2 cellular contexts compared by ENCODE assay signal in the genomic region with DNA sequence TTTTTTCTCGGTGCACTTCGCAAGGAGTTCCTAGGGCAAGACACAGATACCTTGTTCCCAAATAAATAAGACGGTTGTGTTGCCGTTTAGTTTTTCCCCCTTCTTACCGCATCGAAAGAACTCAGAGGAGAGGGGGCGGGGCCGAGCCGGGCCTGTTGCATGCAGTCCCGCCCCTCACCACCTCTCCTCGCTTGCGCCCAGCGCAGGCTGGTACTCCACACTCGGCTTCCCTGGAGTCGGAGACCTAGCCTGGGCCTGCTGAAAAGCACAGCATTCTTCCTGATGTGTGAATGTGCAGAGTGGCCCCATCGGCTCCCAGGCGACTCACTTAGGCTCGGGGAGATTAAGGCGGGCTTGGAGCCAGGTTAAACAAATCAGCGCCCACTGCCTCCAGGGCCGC.
TF ChIP-seq lines count a peak whose summit lies in the region.

No MANE protein-coding gene starts in this region.

TF ChIP-seq in HEK293T, 16 proteins besides CTCF, POLR2A, EP300 and RAD21:
- TF ChIP-seq ARNT (IDR thresholded peaks at IDR 0.05) (no peak), HDGF (IDR thresholded peaks at IDR 0.05; ENCODE audit: borderline replicate concordance) (no peak), ZNF384 (IDR thresholded peaks at IDR 0.05) (no peak), CTBP1 (IDR thresholded peaks at IDR 0.05; ENCODE audit: borderline replicate concordance) (no peak), PKNOX1 (IDR thresholded peaks at IDR 0.05) (no peak), TARDBP (IDR thresholded peaks at IDR 0.05) (no peak), FOXM1 (IDR thresholded peaks at IDR 0.05; ENCODE audit: borderline replicate concordance) (no peak), SUZ12 (IDR thresholded peaks at IDR 0.05) (no peak), NFRKB (IDR thresholded peaks at IDR 0.05) (no peak), LEF1 (IDR thresholded peaks at IDR 0.05; ENCODE audit: borderline replicate concordance) (no peak), FOXA1 (IDR thresholded peaks at IDR 0.05) (no peak)

TF ChIP-seq in K562, 482 proteins besides CTCF, POLR2A, EP300 and RAD21:
- TF ChIP-seq SMARCC2 (IDR thresholded peaks at IDR 0.05; ENCODE audit: low read depth) (no peak), ELF4 (CRISPR knock-in tag; IDR thresholded peaks at IDR 0.05) (no peak), NCOA6 (IDR thresholded peaks at IDR 0.05) (no peak), ZNF75A (CRISPR knock-in tag; IDR thresholded peaks at IDR 0.05) (no peak), HMGXB4 (CRISPR knock-in tag; IDR thresholded peaks at IDR 0.05) (no peak), KLF1 (tag; IDR thresholded peaks at IDR 0.05) (no peak), HOXB6 (CRISPR knock-in tag; IDR thresholded peaks at IDR 0.05; ENCODE audit: borderline replicate concordance) (no peak), ARID3A (IDR thresholded peaks at IDR 0.05; ENCODE audit: borderline replicate concordance, low read depth, low read length) (no peak), RBM22 (IDR thresholded peaks at IDR 0.05; ENCODE audit: low read depth, low read length, poor library complexity, severe bottlenecking) (no peak), ZEB2 (IDR thresholded peaks at IDR 0.05) (no peak)
- TF ChIP-seq, protein P1, sequence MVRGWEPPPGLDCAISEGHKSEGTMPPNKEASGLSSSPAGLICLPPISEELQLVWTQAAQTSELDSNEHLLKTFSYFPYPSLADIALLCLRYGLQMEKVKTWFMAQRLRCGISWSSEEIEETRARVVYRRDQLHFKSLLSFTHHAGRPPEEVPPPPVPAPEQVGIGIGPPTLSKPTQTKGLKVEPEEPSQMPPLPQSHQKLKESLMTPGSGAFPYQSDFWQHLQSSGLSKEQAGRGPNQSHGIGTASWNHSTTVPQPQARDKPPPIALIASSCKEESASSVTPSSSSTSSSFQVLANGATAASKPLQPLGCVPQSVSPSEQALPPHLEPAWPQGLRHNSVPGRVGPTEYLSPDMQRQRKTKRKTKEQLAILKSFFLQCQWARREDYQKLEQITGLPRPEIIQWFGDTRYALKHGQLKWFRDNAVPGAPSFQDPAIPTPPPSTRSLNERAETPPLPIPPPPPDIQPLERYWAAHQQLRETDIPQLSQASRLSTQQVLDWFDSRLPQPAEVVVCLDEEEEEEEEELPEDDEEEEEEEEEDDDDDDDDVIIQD (CRISPR knock-in tag; IDR thresholded peaks at IDR 0.05), result no peak
TF ChIP-seq in K562: peak in this region for 0.
